8 cellular contexts compared by ENCODE assay signal in the genomic region with DNA sequence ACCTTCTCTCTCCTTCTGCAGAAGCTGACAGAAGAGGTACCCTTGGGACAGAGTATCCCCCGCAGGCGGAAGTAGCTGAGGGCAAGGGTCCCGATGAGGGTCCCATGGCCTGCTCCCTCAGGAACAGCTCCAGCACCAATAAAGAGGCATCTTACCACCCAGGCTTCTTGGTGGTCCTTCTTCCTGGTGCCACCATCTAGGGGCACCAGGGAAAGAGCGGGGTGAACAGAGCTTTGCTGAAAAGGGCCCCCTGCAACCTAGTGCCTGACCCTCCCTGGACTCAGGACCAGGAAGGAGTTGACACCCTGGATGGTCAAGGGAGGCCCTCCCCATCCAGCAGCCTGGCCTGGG. TPM values are rescaled to one million over a fixed set of nuclear protein-coding genes. Genes with fewer than 3 reads are reported as not detected.
A peak's percentile ranks its signal among the peaks of the same experiment; 100 is the strongest.
DNase-seq lines count a peak whose midpoint lies in the region; ATAC-seq and TF ChIP-seq lines count a peak whose summit lies in the region.

No MANE protein-coding gene starts in this region.

- H3K4me1 Mint-ChIP-seq in CD8-positive, alpha-beta T cell (ENCODE audit: low read depth), result peaks cover 47% of the 10 kb centered on the region
- H3K4me1 Mint-ChIP-seq in progenitor cell of endocrine pancreas (ENCODE audit: low read depth), result peaks cover 16% of the 10 kb centered on the region

- no peak for DNase-seq in CD8-positive, alpha-beta T cell
- DNase-seq in MM.1S, result no peak
- no peak for DNase-seq in epithelial cell of prostate (ENCODE audit: low read depth, low spot score)
- no peak for DNase-seq in progenitor cell of endocrine pancreas (ENCODE audit: low spot score, unreplicated experiment)
- DNase-seq in HEK293T (ENCODE audit: extremely low spot score), result no peak
- no peak for DNase-seq in ACHN
- no peak for DNase-seq in MV-4-11 (lab: John Stamatoyannopoulos, UW)
- no peak for DNase-seq in NCI-H1417 treated with DMSO at 0.1 percent for 48 hours (lab: John Stamatoyannopoulos, UW)

- H2AFZ ChIP-seq in MM.1S (ENCODE audit: low read length), result no peak overlapping the region

- H3K9me3 ChIP-seq in CD8-positive, alpha-beta T cell (ENCODE audit: low read length), result no peaks in the 10 kb centered on the region
- no peaks in the 10 kb centered on the region for H3K9me3 ChIP-seq in MM.1S (replicated peaks; ENCODE audit: insufficient read depth, low read length)

- peaks cover 83% of the 10 kb centered on the region for H3K36me3 Mint-ChIP-seq in CD8-positive, alpha-beta T cell
- peaks cover 27% of the 10 kb centered on the region for H3K36me3 Mint-ChIP-seq in progenitor cell of endocrine pancreas (ENCODE audit: insufficient read depth)

- H3K27me3 Mint-ChIP-seq in CD8-positive, alpha-beta T cell (ENCODE audit: low read depth), result no peaks in the 10 kb centered on the region
- H3K27me3 Mint-ChIP-seq in progenitor cell of endocrine pancreas, result no peaks in the 10 kb centered on the region

- H3F3A ChIP-seq in MM.1S (ENCODE audit: insufficient read depth, low read length), result no peaks in the 10 kb centered on the region

- in situ Hi-C loops in ACHN (cut with HindIII; ENCODE audit: low pct_ligation_motif_present, low pct_unique_long_range_greater_than_20kb, low sequenced_read_pairs), result no loop called here

- POLR2A ChIA-PET in CD8-positive, alpha-beta T cell (lab: Charles Lee), result interaction anchor here (0.7 to 3.8 kb wide), 17 partner anchors 10 to 140 kb away, joined by 3 to 30 read pairs (median 9); a partner anchor contains a TSS
- POLR2A ChIA-PET in HEK293T (lab: Yijun Ruan, JAX), result interaction anchor here (0.5 to 2.9 kb wide), 17 partner anchors 10 to 854 kb away, joined by 3 to 26 read pairs (median 7); a partner anchor contains a TSS

- peaks cover 54% of the 10 kb centered on the region for H3K36me3 ChIP-seq in CD8-positive, alpha-beta T cell (ENCODE audit: insufficient read depth, low read length)
- H3K36me3 ChIP-seq in MM.1S (replicated peaks; ENCODE audit: insufficient read depth, low read length), result no peaks in the 10 kb centered on the region

- no peak for TF ChIP-seq CTCF in CD8-positive, alpha-beta T cell (IDR thresholded peaks at IDR 0.05)
- no peak for TF ChIP-seq CTCF in MM.1S (IDR thresholded peaks at IDR 0.05; ENCODE audit: low read length)
- no peak for TF ChIP-seq CTCF in progenitor cell of endocrine pancreas (IDR thresholded peaks at IDR 0.05; ENCODE audit: unreplicated experiment)

- no peak overlapping the region for H3K4me2 ChIP-seq in MM.1S (ENCODE audit: low read depth, low read length)

- H3K9me2 ChIP-seq in MM.1S (replicated peaks; ENCODE audit: insufficient read depth, low read length), result no peaks in the 10 kb centered on the region

- no peak for ATAC-seq in CD8-positive, alpha-beta T cell

- H4K20me1 ChIP-seq in MM.1S (ENCODE audit: insufficient read depth, low read length), result no peaks in the 10 kb centered on the region

- H3K4me1 ChIP-seq in CD8-positive, alpha-beta T cell (ENCODE audit: insufficient read depth, low read length), result peaks cover 45% of the 10 kb centered on the region
- no peaks in the 10 kb centered on the region for H3K4me1 ChIP-seq in MM.1S (ENCODE audit: low read length)

- peak overlapping the region; percentile 99 for H3K27ac Mint-ChIP-seq in CD8-positive, alpha-beta T cell
- peak overlapping the region; percentile 97 for H3K27ac Mint-ChIP-seq in progenitor cell of endocrine pancreas

- CTCF ChIA-PET in CD8-positive, alpha-beta T cell (lab: Charles Lee), result interaction anchor here (0.9 to 4.0 kb wide), 32 partner anchors 9 to 152 kb away, joined by 3 to 55 read pairs (median 8); a partner anchor contains a TSS
- CTCF ChIA-PET in HEK293T (lab: Yijun Ruan, JAX), result interaction anchor here (0.6 to 2.3 kb wide), 15 partner anchors 10 to 148 kb away, joined by 3 to 24 read pairs (median 4); a partner anchor contains a TSS

- no peaks in the 10 kb centered on the region for H3K9me3 Mint-ChIP-seq in CD8-positive, alpha-beta T cell
- H3K9me3 Mint-ChIP-seq in progenitor cell of endocrine pancreas (ENCODE audit: low read depth), result no peaks in the 10 kb centered on the region

- peak overlapping the region; percentile 47 for H3K27ac ChIP-seq in CD8-positive, alpha-beta T cell (ENCODE audit: low read depth, low read length)
- H3K27ac ChIP-seq in MM.1S (ENCODE audit: low read length) (peak overlapping the region; percentile 23; the same call in 1 of the 2 replicates), epithelial cell of prostate (peak overlapping the region; percentile 50)

- H3K4me3 ChIP-seq in CD8-positive, alpha-beta T cell (ENCODE audit: low read depth, low read length), result no peak overlapping the region
- no peak overlapping the region for H3K4me3 ChIP-seq in MM.1S (ENCODE audit: low read length)

- H3K4me3 Mint-ChIP-seq in CD8-positive, alpha-beta T cell, result no peak overlapping the region
- H3K4me3 Mint-ChIP-seq in progenitor cell of endocrine pancreas (ENCODE audit: low read depth), result no peak overlapping the region

- H3K27me3 ChIP-seq in CD8-positive, alpha-beta T cell (ENCODE audit: insufficient read depth, low read length), result no peaks in the 10 kb centered on the region
- H3K27me3 ChIP-seq in MM.1S (replicated peaks; ENCODE audit: insufficient read depth, low read length), result no peaks in the 10 kb centered on the region

- no peak overlapping the region for H3K9ac ChIP-seq in MM.1S (ENCODE audit: low read length)

- peaks cover 12% of the 10 kb centered on the region for H3K79me2 ChIP-seq in MM.1S (ENCODE audit: low read length)

- intact Hi-C loops in CD8-positive, alpha-beta T cell (cut with DNase I, micrococcal nuclease), result loop anchor here (2.0 to 5.0 kb wide), 5 partner anchors 52 to 154 kb away; a partner anchor contains a TSS

TF ChIP-seq in HEK293T, 16 proteins besides CTCF, POLR2A, EP300 and RAD21:
- TF ChIP-seq LEF1 (IDR thresholded peaks at IDR 0.05; ENCODE audit: borderline replicate concordance), result no peak
- TF ChIP-seq NFRKB (IDR thresholded peaks at IDR 0.05), result no peak
- no peak for TF ChIP-seq TARDBP (IDR thresholded peaks at IDR 0.05)
- no peak for TF ChIP-seq BHLHE40 (IDR thresholded peaks at IDR 0.05; ENCODE audit: borderline replicate concordance)
- no peak for TF ChIP-seq ELF4 (IDR thresholded peaks at IDR 0.05)
- no peak for TF ChIP-seq SP1 (IDR thresholded peaks at IDR 0.05)
- TF ChIP-seq FOXK2 (IDR thresholded peaks at IDR 0.05), result no peak
- TF ChIP-seq FOXM1 (IDR thresholded peaks at IDR 0.05; ENCODE audit: borderline replicate concordance), result no peak
- no peak for TF ChIP-seq ARNT (IDR thresholded peaks at IDR 0.05)
- TF ChIP-seq HDGF (IDR thresholded peaks at IDR 0.05; ENCODE audit: borderline replicate concordance), result no peak
- no peak for TF ChIP-seq L3MBTL2 (conservative IDR thresholded peaks at IDR 0.05)
- TF ChIP-seq, protein P1, sequence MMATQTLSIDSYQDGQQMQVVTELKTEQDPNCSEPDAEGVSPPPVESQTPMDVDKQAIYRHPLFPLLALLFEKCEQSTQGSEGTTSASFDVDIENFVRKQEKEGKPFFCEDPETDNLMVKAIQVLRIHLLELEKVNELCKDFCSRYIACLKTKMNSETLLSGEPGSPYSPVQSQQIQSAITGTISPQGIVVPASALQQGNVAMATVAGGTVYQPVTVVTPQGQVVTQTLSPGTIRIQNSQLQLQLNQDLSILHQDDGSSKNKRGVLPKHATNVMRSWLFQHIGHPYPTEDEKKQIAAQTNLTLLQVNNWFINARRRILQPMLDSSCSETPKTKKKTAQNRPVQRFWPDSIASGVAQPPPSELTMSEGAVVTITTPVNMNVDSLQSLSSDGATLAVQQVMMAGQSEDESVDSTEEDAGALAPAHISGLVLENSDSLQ (IDR thresholded peaks at IDR 0.05), result no peak
- no peak for TF ChIP-seq CTBP1 (IDR thresholded peaks at IDR 0.05; ENCODE audit: borderline replicate concordance)
- TF ChIP-seq SUZ12 (IDR thresholded peaks at IDR 0.05), result no peak
- no peak for TF ChIP-seq ZNF384 (IDR thresholded peaks at IDR 0.05)
- TF ChIP-seq FOXA1 (IDR thresholded peaks at IDR 0.05), result no peak

RNA-seq across cellular contexts. Expression of a gene that starts 0.6 kb away (rescaled TPM):
- 100 to 1,000 TPM; 270 to 307 TPM for total RNA-seq in CD8-positive, alpha-beta T cell
- 57.4 and 62.4 TPM in 2 replicates for total RNA-seq in progenitor cell of endocrine pancreas

RNA-seq across cellular contexts. Expression of a gene that starts 11.4 kb away (rescaled TPM):
- total RNA-seq in CD8-positive, alpha-beta T cell, result 100 to 1,000 TPM; 131 to 144 TPM
- 380 and 408 TPM in 2 replicates for total RNA-seq in progenitor cell of endocrine pancreas

RNA-seq across cellular contexts. Expression of a gene that starts 13.2 kb away (rescaled TPM):
- total RNA-seq in CD8-positive, alpha-beta T cell, result 10 to 100 TPM; 45.4 to 51.7 TPM
- 99.3 and 104 TPM in 2 replicates for total RNA-seq in progenitor cell of endocrine pancreas

RNA-seq across cellular contexts. Expression of a gene that starts 14.1 kb away (rescaled TPM):
- 10 to 100 TPM; 90.1 to 91.0 TPM for total RNA-seq in CD8-positive, alpha-beta T cell
- 118 and 120 TPM in 2 replicates for total RNA-seq in progenitor cell of endocrine pancreas

RNA-seq across cellular contexts. Expression of a gene that starts 19.1 kb away (rescaled TPM):
- 10 to 100 TPM in 1 of 2 experiments, 1 to 10 TPM in 1; 7.8 to 10.4 TPM for total RNA-seq in CD8-positive, alpha-beta T cell
- 22.8 and 22.9 TPM in 2 replicates for total RNA-seq in progenitor cell of endocrine pancreas
